In the genomic region with DNA sequence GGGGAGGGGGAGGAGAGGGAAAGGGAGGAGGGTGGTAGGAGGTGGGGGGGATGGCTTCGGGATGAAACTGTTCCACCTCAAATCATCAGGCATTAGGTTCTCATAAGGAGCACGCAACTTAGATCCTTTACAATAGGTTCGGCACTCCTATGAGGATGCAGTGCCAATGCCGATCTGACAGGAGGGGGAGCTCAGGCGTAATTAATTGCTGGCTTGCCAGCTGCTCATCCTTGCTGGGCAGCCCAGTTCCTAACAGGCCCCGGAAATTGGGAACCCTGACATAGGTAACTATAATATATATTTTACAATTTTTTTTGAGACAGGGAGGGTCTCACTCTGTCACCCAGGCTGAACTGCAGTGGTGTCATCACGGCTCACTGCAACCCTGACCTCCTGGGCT, we compare ENCODE assay signal across 10 cellular contexts.
DNase-seq lines count a peak whose midpoint lies in the region; ATAC-seq, FAIRE-seq and TF ChIP-seq lines count a peak whose summit lies in the region.
"Had no signal": no experiment of that assay in that cellular context is flagged by ENCODE, and none has a peak within 500 bp of the region (broad histone marks: within the 10 kb centered on the region; RNA-seq: fewer than 3 reads in every experiment).

No MANE protein-coding gene starts in this region.

- ATAC-seq in GM18909 (IDR thresholded peaks at IDR 0.05; ENCODE audit: poor library complexity, unreplicated experiment) = no peak

- H3K9me3 ChIP-seq in small intestine (ENCODE audit: control insufficient read depth, low read depth) = no peaks in the 10 kb centered on the region

- no peaks in the 10 kb centered on the region for H3K27me3 ChIP-seq in small intestine (ENCODE audit: control insufficient read depth in 2 of 2, insufficient read depth in 2 of 2, low read length in 2 of 2)

- FAIRE-seq in small intestine (lab: Jason Lieb, UNC) = no peak

- TF ChIP-seq CTCF in AG09319 (IDR thresholded peaks at IDR 0.05; ENCODE audit: low read depth, low read length) (peak; percentile 34), VCaP (conservative IDR thresholded peaks at IDR 0.05) (peak; percentile 74)

- no peaks in the 10 kb centered on the region for H3K36me3 ChIP-seq in small intestine (ENCODE audit: control insufficient read depth in 2 of 2, insufficient read depth in 2 of 2, low read length in 2 of 2)

- H3K4me3 ChIP-seq in small intestine (ENCODE audit: low read depth in 1 of 2, low read length in 2 of 2) = no peak overlapping the region

- DNase-seq in AG09319 (ENCODE audit: extremely low read depth, low read depth) (no peak), H4 (ENCODE audit: low spot score) (peak; percentile 8), kidney glomerular epithelial cell (lab: John Stamatoyannopoulos, UW) (peak; percentile 50), small intestine (no peak), NCI-H1694 treated with DMSO at 0.1 percent for 48 hours (lab: John Stamatoyannopoulos, UW) (no peak)
- DNase-seq in activated CD4-positive, alpha-beta T cell treated with anti-CD3 and anti-CD28 coated beads for 1 hour = no peak
- DNase-seq: activated naive CD4-positive, alpha-beta T cell; naive B cell had no signal

- 26 to 44% (median 42%) methylated on average over 7 of the region's 7 CpGs for WGBS in small intestine, 3 donors

- H3K27ac ChIP-seq in VCaP (no peak overlapping the region), small intestine (ENCODE audit: low read depth in 1 of 2, low read length in 1 of 2) (no peak overlapping the region)

- H3K4me1 ChIP-seq in small intestine (ENCODE audit: control insufficient read depth in 2 of 2, insufficient read depth in 1 of 2, low read depth in 1 of 2, low read length in 1 of 2) = no peaks in the 10 kb centered on the region

Comparison
In these comparisons a context has a peak if more than half of its experiments do, and no peak if none do; other contexts are left out.
1. DNase-seq: peak in H4 (single experiment) and kidney glomerular epithelial cell (single experiment); none in AG09319 (single experiment), small intestine (single experiment), activated CD4-positive, alpha-beta T cell treated with anti-CD3 and anti-CD28 coated beads for 1 hour (single experiment) and NCI-H1694 treated with DMSO at 0.1 percent for 48 hours (single experiment).